10 cellular contexts compared by ENCODE assay signal in the genomic region with DNA sequence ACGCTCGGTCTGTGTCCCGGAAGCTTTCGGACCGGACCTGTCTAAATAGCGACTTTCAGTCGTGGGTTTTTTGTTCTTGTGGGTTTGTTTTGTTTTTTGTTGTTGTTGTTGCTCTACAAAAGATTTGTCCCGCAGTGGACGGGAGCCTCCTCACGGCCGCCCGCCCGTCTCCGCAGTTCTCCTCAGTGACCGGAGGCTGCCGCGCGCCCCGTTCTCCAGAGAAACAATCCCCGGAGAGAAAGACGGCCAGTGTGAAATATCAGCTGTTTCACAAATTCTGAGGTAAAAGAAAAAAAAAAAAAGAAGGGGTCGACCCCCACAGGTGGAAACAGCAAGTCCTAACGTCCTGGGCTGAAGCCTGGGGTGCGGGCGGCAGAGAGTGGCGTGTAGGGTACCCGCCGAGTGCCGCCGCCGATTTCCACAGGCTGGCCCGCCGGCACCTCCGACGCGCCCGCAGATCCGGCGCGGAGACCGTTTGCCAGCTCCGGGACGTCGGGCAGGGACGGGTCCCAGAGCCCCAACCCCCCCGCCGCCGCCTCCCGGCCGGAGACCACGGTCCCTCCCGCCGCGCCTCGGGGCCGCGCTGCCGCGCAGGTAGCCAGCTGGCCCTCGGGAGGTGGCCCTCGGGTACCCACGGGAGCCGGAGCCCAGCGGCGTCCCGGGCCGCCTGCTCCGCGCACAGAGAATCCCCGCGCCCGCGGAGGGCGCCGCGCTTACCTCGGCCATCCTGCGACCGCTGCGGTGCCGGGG. TPM values are rescaled to one million over a fixed set of nuclear protein-coding genes. Genes with fewer than 3 reads are reported as not detected.
DNase-seq lines count a peak whose midpoint lies in the region; ATAC-seq and TF ChIP-seq lines count a peak whose summit lies in the region.
"Had no signal": no experiment of that assay in that cellular context is flagged by ENCODE, and none has a peak within 500 bp of the region (broad histone marks: within the 10 kb centered on the region; RNA-seq: fewer than 3 reads in every experiment).

No MANE protein-coding gene starts in this region.

- intact Hi-C loops in activated CD8-positive, alpha-beta T cell treated with anti-CD3 and anti-CD28 coated beads for 36 hours (cut with micrococcal nuclease), result no loop called here
- intact Hi-C loops in left cardiac atrium (cut with DNase I) (no loop called here), sigmoid colon (cut with DNase I) (no loop called here)

- DNase-seq in GM10248 (ENCODE audit: extremely low spot score) (peak; percentile 13), left cardiac atrium (no peak), sigmoid colon (no peak), omental fat pad (ENCODE audit: low spot score) (no peak)
- DNase-seq in activated CD8-positive, alpha-beta T cell treated with anti-CD3 and anti-CD28 coated beads for 36 hours, result no peak
- DNase-seq: NCI-H446 had no signal

- H3K4me3 ChIP-seq in sigmoid colon, result peak overlapping the region; percentile 16 to 50 (median 42)

- no peak overlapping the region for H3K27ac ChIP-seq in sigmoid colon
- H3K27ac ChIP-seq: body of pancreas had no signal

- POLR2A ChIA-PET in GM10248 (lab: Yijun Ruan, JAX), result no interaction called here
- POLR2A ChIA-PET in activated CD8-positive, alpha-beta T cell treated with anti-CD3 and anti-CD28 coated beads for 36 hours (lab: Charles Lee), result no interaction called here

- peaks cover 17 to 67% (median 54%) of the 10 kb centered on the region in 3 donors for H3K27me3 ChIP-seq in sigmoid colon

- CTCF ChIA-PET in GM10248 (lab: Yijun Ruan, JAX), result no interaction called here
- CTCF ChIA-PET in activated CD8-positive, alpha-beta T cell treated with anti-CD3 and anti-CD28 coated beads for 36 hours (lab: Charles Lee), result interaction anchor here (1.4 kb wide), 1 partner anchor 36 kb away, joined by 4 read pairs; no protein-coding TSS in a partner anchor

- TF ChIP-seq POLR2A in sigmoid colon (IDR thresholded peaks at IDR 0.05), result no peak

- TF ChIP-seq CTCF in GM10248 (IDR thresholded peaks at IDR 0.05; ENCODE audit: control extremely low read depth, extremely low read depth, low read depth, missing control alignments) (no peak), sigmoid colon (IDR thresholded peaks at IDR 0.05) (no peak), omental fat pad (IDR thresholded peaks at IDR 0.05) (no peak)
- no peak for TF ChIP-seq CTCF in activated CD8-positive, alpha-beta T cell treated with anti-CD3 and anti-CD28 coated beads for 36 hours (IDR thresholded peaks at IDR 0.05)

- no peaks in the 10 kb centered on the region for H3K36me3 Mint-ChIP-seq in activated CD8-positive, alpha-beta T cell treated with anti-CD3 and anti-CD28 coated beads for 36 hours (ENCODE audit: low read depth)

- WGBS in sigmoid colon, 2 donors, result 4 to 15% methylated on average over 81 of the region's 81 CpGs

- no peak overlapping the region for H3K27ac Mint-ChIP-seq in activated CD8-positive, alpha-beta T cell treated with anti-CD3 and anti-CD28 coated beads for 36 hours

- H3K4me1 Mint-ChIP-seq in activated CD8-positive, alpha-beta T cell treated with anti-CD3 and anti-CD28 coated beads for 36 hours (ENCODE audit: low read depth), result peaks cover 2% of the 10 kb centered on the region

- no peak for ATAC-seq in activated CD8-positive, alpha-beta T cell treated with anti-CD3 and anti-CD28 coated beads for 36 hours
- ATAC-seq in left cardiac atrium, result peak; percentile 3 to 9
- no peak for ATAC-seq in GM19397 (IDR thresholded peaks at IDR 0.05; ENCODE audit: unreplicated experiment)
- ATAC-seq in GM21423 (IDR thresholded peaks at IDR 0.05; ENCODE audit: unreplicated experiment), result no peak
- no peak for ATAC-seq in GM21723 (IDR thresholded peaks at IDR 0.05; ENCODE audit: unreplicated experiment)
- ATAC-seq in omental fat pad (ENCODE audit: low FRiP score), result no peak

- peak overlapping the region; percentile 39 for H3K4me3 Mint-ChIP-seq in activated CD8-positive, alpha-beta T cell treated with anti-CD3 and anti-CD28 coated beads for 36 hours

- H3K4me1 ChIP-seq in sigmoid colon, result peaks cover 0 to 19% (median 16%) of the 10 kb centered on the region in 4 donors

- peaks cover 58% of the 10 kb centered on the region for H3K27me3 Mint-ChIP-seq in activated CD8-positive, alpha-beta T cell treated with anti-CD3 and anti-CD28 coated beads for 36 hours

- H3K36me3 ChIP-seq in sigmoid colon, result no peaks in the 10 kb centered on the region

- TF ChIP-seq EP300 in sigmoid colon (IDR thresholded peaks at IDR 0.05), result no peak

- H3K9me3 Mint-ChIP-seq in activated CD8-positive, alpha-beta T cell treated with anti-CD3 and anti-CD28 coated beads for 36 hours, result no peaks in the 10 kb centered on the region

- no peaks in the 10 kb centered on the region for H3K9me3 ChIP-seq in sigmoid colon
- H3K9me3 ChIP-seq: body of pancreas had no signal

RNA-seq across cellular contexts. Expression of a gene that starts 0.5 kb away (rescaled TPM):
- not detected for total RNA-seq in activated CD8-positive, alpha-beta T cell treated with anti-CD3 and anti-CD28 coated beads for 36 hours
- total RNA-seq in left cardiac atrium (1 to 10 TPM; 2.4 to 3.0 TPM), sigmoid colon (under 1 TPM in 3 of 4 donors, not detected in 1; 0.14 to 0.36 (median 0.28) TPM), omental fat pad (10 to 100 TPM in 3 of 4 donors, 1 to 10 TPM in 1; 1.1 to 73.0 (median 35.6) TPM)
- under 1 TPM in 2 of 3 donors, not detected in 1; under 0.01 to 0.06 TPM for polyA plus RNA-seq in sigmoid colon

Comparison
In these comparisons a context has a peak if more than half of its experiments do, and no peak if none do; other contexts are left out.
1. ATAC-seq: peak in left cardiac atrium (2 of 2); none in activated CD8-positive, alpha-beta T cell treated with anti-CD3 and anti-CD28 coated beads for 36 hours (single experiment), GM19397 (single experiment), GM21423 (single experiment), GM21723 (single experiment) and omental fat pad (single experiment).